Comparison of ENCODE assay signal across 21 cellular contexts in genomic region chr5:178335287-178336030, GRCh38.
DNase-seq lines count a peak whose midpoint lies in the region; ATAC-seq and TF ChIP-seq lines count a peak whose summit lies in the region.
"Had no signal": no experiment of that assay in that cellular context is flagged by ENCODE, and none has a peak within 500 bp of the region (broad histone marks: within the 10 kb centered on the region; RNA-seq: fewer than 3 reads in every experiment).

No MANE protein-coding gene starts in this region.

- H3K4me2 ChIP-seq in neuronal stem cell (ENCODE audit: insufficient read depth, low read length, poor library complexity, severe bottlenecking): no peak overlapping the region

- no peak overlapping the region for H3K9ac ChIP-seq in neuronal stem cell (ENCODE audit: low read depth, low read length, poor library complexity)

- no peak overlapping the region for H2BK12ac ChIP-seq in neuronal stem cell (ENCODE audit: low read length)

- H4K8ac ChIP-seq in neuronal stem cell (ENCODE audit: low read depth, low read length): no peak overlapping the region

- no peak overlapping the region for H3K27ac Mint-ChIP-seq in natural killer cell treated with Interleukin-12 subunit alpha and Interleukin-12 subunit beta and Interleukin-15 and Interleukin-18, amount 100 ng/mL, for 72 hours
- H3K27ac Mint-ChIP-seq in natural killer cell: no peak overlapping the region
- peak overlapping the region; percentile 79 for H3K27ac Mint-ChIP-seq in dendritic cell treated with granulocyte-macrophage colony-stimulating factor and Interleukin-4, amounts not matched to agents 40 ng/mL and 50 ng/mL, for 4 days

- H3K27me3 ChIP-seq in neuronal stem cell (ENCODE audit: control insufficient read depth in 3 of 3, insufficient read depth in 3 of 3, low read depth in 1 of 3, low read length in 3 of 3) (peaks cover 0 to 2% (median 0%) of the 10 kb centered on the region in 3 experiments), upper lobe of right lung (no peaks in the 10 kb centered on the region), adrenal gland (no peaks in the 10 kb centered on the region)
- H3K27me3 ChIP-seq: MG63, Peyer's patch had no signal

- H3K4me1 Mint-ChIP-seq in natural killer cell treated with Interleukin-12 subunit alpha and Interleukin-12 subunit beta and Interleukin-15 and Interleukin-18, amount 100 ng/mL, for 72 hours (ENCODE audit: low read depth in 2 of 2): no peaks in the 10 kb centered on the region
- H3K4me1 Mint-ChIP-seq in natural killer cell: no peaks in the 10 kb centered on the region
- H3K4me1 Mint-ChIP-seq in dendritic cell treated with granulocyte-macrophage colony-stimulating factor and Interleukin-4, amounts not matched to agents 40 ng/mL and 50 ng/mL, for 4 days (ENCODE audit: low read depth): peaks cover 60% of the 10 kb centered on the region

- H3K4me3 ChIP-seq in neuronal stem cell (ENCODE audit: low read length in 2 of 2) (no peak overlapping the region), upper lobe of right lung (no peak overlapping the region), adrenal gland (no peak overlapping the region)
- H3K4me3 ChIP-seq: MG63, Peyer's patch, SJCRH30 had no signal

- no peak for TF ChIP-seq CTCF in natural killer cell (IDR thresholded peaks at IDR 0.05)
- no peak for TF ChIP-seq CTCF in upper lobe of right lung (IDR thresholded peaks at IDR 0.05)
- no peak for TF ChIP-seq CTCF in adrenal gland (IDR thresholded peaks at IDR 0.05)

- H3K36me3 ChIP-seq in neuronal stem cell (replicated peaks in 1 of 2; ENCODE audit: control insufficient read depth in 2 of 2, insufficient read depth in 2 of 2, low read length in 2 of 2): no peaks in the 10 kb centered on the region
- no peaks in the 10 kb centered on the region for H3K36me3 ChIP-seq in upper lobe of right lung
- no peaks in the 10 kb centered on the region for H3K36me3 ChIP-seq in adrenal gland (replicated peaks in 1 of 2)
- H3K36me3 ChIP-seq: Peyer's patch, SJCRH30 had no signal

- no peak overlapping the region for H2BK15ac ChIP-seq in neuronal stem cell (ENCODE audit: low read length)

- ATAC-seq in natural killer cell treated with Interleukin-12 subunit alpha and Interleukin-12 subunit beta and Interleukin-15 and Interleukin-18, amount 100 ng/mL, for 72 hours: no peak
- ATAC-seq in natural killer cell (no peak), upper lobe of right lung (no peak), GM18861 (IDR thresholded peaks at IDR 0.05; ENCODE audit: unreplicated experiment) (no peak)
- ATAC-seq: HCT116 had no signal

- no peaks in the 10 kb centered on the region for H3K9me3 Mint-ChIP-seq in natural killer cell treated with Interleukin-12 subunit alpha and Interleukin-12 subunit beta and Interleukin-15 and Interleukin-18, amount 100 ng/mL, for 72 hours
- H3K9me3 Mint-ChIP-seq in natural killer cell: no peaks in the 10 kb centered on the region
- no peaks in the 10 kb centered on the region for H3K9me3 Mint-ChIP-seq in dendritic cell treated with granulocyte-macrophage colony-stimulating factor and Interleukin-4, amounts not matched to agents 40 ng/mL and 50 ng/mL, for 4 days

- H4K91ac ChIP-seq in neuronal stem cell (ENCODE audit: low read depth, low read length, poor library complexity): no peak overlapping the region

- H3K9me3 ChIP-seq in neuronal stem cell (replicated peaks in 1 of 2; ENCODE audit: control insufficient read depth in 2 of 2, insufficient read depth in 1 of 2, low read depth in 1 of 2, low read length in 2 of 2) (no peaks in the 10 kb centered on the region), upper lobe of right lung (no peaks in the 10 kb centered on the region), adrenal gland (replicated peaks in 1 of 3) (no peaks in the 10 kb centered on the region)
- H3K9me3 ChIP-seq: MG63, Peyer's patch, SJCRH30 had no signal

- no peak overlapping the region for H3K4me3 Mint-ChIP-seq in natural killer cell treated with Interleukin-12 subunit alpha and Interleukin-12 subunit beta and Interleukin-15 and Interleukin-18, amount 100 ng/mL, for 72 hours
- H3K4me3 Mint-ChIP-seq in natural killer cell: no peak overlapping the region
- H3K4me3 Mint-ChIP-seq in dendritic cell treated with granulocyte-macrophage colony-stimulating factor and Interleukin-4, amounts not matched to agents 40 ng/mL and 50 ng/mL, for 4 days: peak overlapping the region; percentile 36

- no peak overlapping the region for H2BK5ac ChIP-seq in neuronal stem cell (ENCODE audit: low read length)

- WGBS in neuronal stem cell (ENCODE audit: extremely low coverage in 2 of 2, insufficient read length in 2 of 2, insufficient replicate concordance in 1 of 2), 2 donors: no CpG with 5 or more reads among the region's 8 CpGs
- WGBS in adrenal gland, 4 donors: 65 to 81% (median 71%) methylated on average over 6 to 8 of the region's 8 CpGs

- no peaks in the 10 kb centered on the region for H3K79me1 ChIP-seq in neuronal stem cell (ENCODE audit: low read depth, low read length)

- H3K14ac ChIP-seq in neuronal stem cell (ENCODE audit: low read length): no peak overlapping the region

- H2AFZ ChIP-seq in neuronal stem cell (ENCODE audit: low read length): peak overlapping the region; percentile 89

- H3K4ac ChIP-seq in neuronal stem cell (ENCODE audit: low read length): no peak overlapping the region

- no peak for TF ChIP-seq POLR2A in adrenal gland (IDR thresholded peaks at IDR 0.05)

- H3K4me1 ChIP-seq in neuronal stem cell (ENCODE audit: control insufficient read depth in 2 of 2, insufficient read depth in 1 of 2, low read depth in 1 of 2, low read length in 2 of 2) (peaks cover 6 to 17% of the 10 kb centered on the region in 2 donors), upper lobe of right lung (peaks cover 22% of the 10 kb centered on the region), adrenal gland (replicated peaks in 1 of 2) (no peaks in the 10 kb centered on the region)
- H3K4me1 ChIP-seq: SJCRH30 had no signal

- H2AK5ac ChIP-seq in neuronal stem cell (ENCODE audit: low read depth, low read length): no peak overlapping the region

- H3K27me3 Mint-ChIP-seq in natural killer cell treated with Interleukin-12 subunit alpha and Interleukin-12 subunit beta and Interleukin-15 and Interleukin-18, amount 100 ng/mL, for 72 hours: no peaks in the 10 kb centered on the region
- H3K27me3 Mint-ChIP-seq in natural killer cell (ENCODE audit: low read depth in 2 of 2): peaks cover 0 to 8% of the 10 kb centered on the region in 2 donors
- peaks cover 6% of the 10 kb centered on the region for H3K27me3 Mint-ChIP-seq in dendritic cell treated with granulocyte-macrophage colony-stimulating factor and Interleukin-4, amounts not matched to agents 40 ng/mL and 50 ng/mL, for 4 days

- H3K23ac ChIP-seq in neuronal stem cell (ENCODE audit: low read depth, low read length, poor library complexity): no peak overlapping the region

- H3K27ac ChIP-seq in neuronal stem cell (replicated peaks; ENCODE audit: low read length) (no peak overlapping the region), upper lobe of right lung (peak overlapping the region; percentile 19), adrenal gland (no peak overlapping the region)
- H3K27ac ChIP-seq: C4-2B, Peyer's patch, SJCRH30 had no signal

- H3K18ac ChIP-seq in neuronal stem cell (ENCODE audit: low read length): no peak overlapping the region

- H2BK120ac ChIP-seq in neuronal stem cell (ENCODE audit: low read depth, low read length): no peak overlapping the region

- H3K36me3 Mint-ChIP-seq in natural killer cell treated with Interleukin-12 subunit alpha and Interleukin-12 subunit beta and Interleukin-15 and Interleukin-18, amount 100 ng/mL, for 72 hours: no peaks in the 10 kb centered on the region
- no peaks in the 10 kb centered on the region for H3K36me3 Mint-ChIP-seq in natural killer cell
- H3K36me3 Mint-ChIP-seq in dendritic cell treated with granulocyte-macrophage colony-stimulating factor and Interleukin-4, amounts not matched to agents 40 ng/mL and 50 ng/mL, for 4 days (ENCODE audit: low read depth): no peaks in the 10 kb centered on the region

- peak; percentile 23 for DNase-seq in natural killer cell treated with Interleukin-12 subunit alpha and Interleukin-12 subunit beta and Interleukin-15 and Interleukin-18, amount 100 ng/mL, for 72 hours (ENCODE audit: low spot score)
- no peak for DNase-seq in natural killer cell
- DNase-seq in neuronal stem cell (ENCODE audit: low spot score): no peak
- peak; percentile 9 for DNase-seq in upper lobe of right lung
- no peak for DNase-seq in adrenal gland
- DNase-seq in activated CD8-positive, alpha-beta memory T cell treated with anti-CD3 and anti-CD28 coated beads for 24 hours: no peak
- DNase-seq: GDM1; MG63; NCI-H1436 treated with DMSO at 0.1 percent for 48 hours; NCI-H2029 treated with DMSO at 0.1 percent for 48 hours; NCI-H2171; NCI-H345; NCI-H524; NCI-H774; NK-92 treated with Interleukin-12 subunit alpha and Interleukin-12 subunit beta, amount 100 ng/mL, for 24 hours; Peyer's patch; SJCRH30 had no signal

- intact Hi-C loops in natural killer cell (cut with micrococcal nuclease) (no loop called here), upper lobe of right lung (cut with DNase I) (no loop called here), adrenal gland (cut with DNase I) (no loop called here)
- intact Hi-C loops in dendritic cell treated with granulocyte-macrophage colony-stimulating factor and Interleukin-4, amounts not matched to agents 40 ng/mL and 50 ng/mL, for 4 days (cut with micrococcal nuclease): no loop called here

Comparison
In these comparisons a context has a peak if more than half of its experiments do, and no peak if none do; other contexts are left out.
1. DNase-seq: peak in natural killer cell treated with Interleukin-12 subunit alpha and Interleukin-12 subunit beta and Interleukin-15 and Interleukin-18, amount 100 ng/mL, for 72 hours (single experiment) and upper lobe of right lung (single experiment); none in natural killer cell (single experiment), neuronal stem cell (single experiment), adrenal gland (0 of 7) and activated CD8-positive, alpha-beta memory T cell treated with anti-CD3 and anti-CD28 coated beads for 24 hours (single experiment).